21 cellular contexts compared by ENCODE assay signal in the genomic region with DNA sequence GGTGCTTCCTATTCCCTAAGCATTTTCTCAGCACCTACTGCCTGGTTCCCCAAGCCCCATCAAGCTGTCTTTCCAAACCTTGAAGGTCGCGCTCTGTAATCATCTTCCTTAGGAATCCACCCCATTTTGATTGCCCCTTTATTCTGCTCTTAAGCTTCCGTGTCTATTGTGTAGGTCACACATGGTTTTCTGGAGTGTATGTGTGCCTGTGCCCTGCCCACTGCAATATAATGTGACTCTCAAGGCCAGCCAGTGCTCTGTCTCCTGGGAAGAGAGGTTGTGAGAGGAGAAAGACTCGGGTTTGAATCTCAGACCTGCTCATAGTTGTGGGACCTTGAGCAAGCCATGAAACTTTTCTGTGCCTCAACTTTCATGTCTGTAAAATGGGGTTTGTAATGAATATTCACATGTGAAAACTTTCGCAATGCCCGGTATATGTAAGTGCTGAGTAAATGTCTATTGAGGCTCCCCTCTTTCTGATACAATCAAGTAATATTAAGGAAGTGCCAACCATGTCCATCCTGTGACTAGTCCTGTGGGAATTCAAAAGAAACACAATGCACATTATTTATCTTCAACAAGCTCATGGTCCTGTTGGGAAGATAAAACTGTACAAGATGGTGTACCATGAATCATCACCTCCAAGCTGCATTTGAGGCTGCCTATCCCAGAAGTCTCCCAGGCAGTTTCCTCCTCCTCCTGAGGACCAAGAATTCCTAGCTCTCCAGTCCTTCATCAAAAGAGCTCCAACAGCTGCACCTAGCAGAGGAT. TPM values are rescaled to one million over a fixed set of nuclear protein-coding genes. Genes with fewer than 3 reads are reported as not detected.
DNase-seq lines count a peak whose midpoint lies in the region; ATAC-seq and TF ChIP-seq lines count a peak whose summit lies in the region.
"Had no signal": no experiment of that assay in that cellular context is flagged by ENCODE, and none has a peak within 500 bp of the region (broad histone marks: within the 10 kb centered on the region; RNA-seq: fewer than 3 reads in every experiment).

No MANE protein-coding gene starts in this region.

- no peaks in the 10 kb centered on the region for H3K27me3 ChIP-seq in PC-9 (ENCODE audit: insufficient read depth, low read depth)
- H3K27me3 ChIP-seq: adrenal gland, hepatocyte had no signal

- intact Hi-C loops in PC-9 (cut with micrococcal nuclease; ENCODE audit: unreplicated experiment): no loop called here

- POLR2A ChIA-PET in PC-9 (lab: Charles Lee; ENCODE audit: unreplicated experiment): interaction anchor here (0.7 kb wide), 1 partner anchor 475 kb away, joined by 5 read pairs; no protein-coding TSS in a partner anchor

- H3K4me3 Mint-ChIP-seq in activated naive CD4-positive, alpha-beta T cell treated with anti-CD3 and anti-CD28 coated beads, Interleukin-2, amount 10 ng/mL, durations not matched to agents 7 days and 5 days: no peak overlapping the region
- no peak overlapping the region for H3K4me3 Mint-ChIP-seq in activated T-cell treated with anti-CD3 and anti-CD28 coated beads, Interleukin-2, amount 50 U/mL, for 4 hours
- H3K4me3 Mint-ChIP-seq: IgD-negative memory B cell, mesothelial cell of epicardium, neural crest cell had no signal

- H3K9me3 Mint-ChIP-seq in activated naive CD4-positive, alpha-beta T cell treated with anti-CD3 and anti-CD28 coated beads, Interleukin-2, amount 10 ng/mL, durations not matched to agents 7 days and 5 days: no peaks in the 10 kb centered on the region
- no peaks in the 10 kb centered on the region for H3K9me3 Mint-ChIP-seq in activated T-cell treated with anti-CD3 and anti-CD28 coated beads, Interleukin-2, amount 50 U/mL, for 4 hours
- H3K9me3 Mint-ChIP-seq: activated T-helper 2 cell treated with anti-CD3 and anti-CD28 coated beads, Interferon-gamma antibody, Interleukin-2, Interleukin-4, amounts not matched to agents 10 μg/mL and 5 μg/mL and 100 μg/mL, durations not matched to agents 14 hours and 24 hours and 36 hours; IgD-negative memory B cell; mesothelial cell of epicardium had no signal

- H3F3A ChIP-seq in PC-9 (ENCODE audit: insufficient read depth, low read depth): peaks cover 31% of the 10 kb centered on the region

- peak in 1 of 2 experiments; percentile 66 for DNase-seq in PC-9
- DNase-seq in epithelial cell of prostate (ENCODE audit: low read depth, low spot score): peak; percentile 77
- no peak for DNase-seq in activated naive CD4-positive, alpha-beta T cell treated with anti-CD3 and anti-CD28 coated beads, Interleukin-2, amount 10 ng/mL, durations not matched to agents 7 days and 5 days
- DNase-seq in activated T-cell treated with anti-CD3 and anti-CD28 coated beads, Interleukin-2, amount 50 U/mL, for 4 hours: no peak
- DNase-seq: activated CD4-positive, CD25-positive, alpha-beta regulatory T cell; adrenal gland; effector memory CD4-positive, alpha-beta T cell; kidney; MV-4-11; NCI-H446 treated with DMSO at 0.1 percent for 48 hours; SIG-M5; stimulated activated CD4-positive, alpha-beta T cell treated with anti-CD3 and anti-CD28 coated beads, Interleukin-12 subunit alpha, Interleukin-12 subunit beta, amount 100 ng/mL, for 4 hours had no signal

- no peaks in the 10 kb centered on the region for H3K36me3 ChIP-seq in PC-9 (ENCODE audit: low read depth)
- H3K36me3 ChIP-seq: adrenal gland, thoracic aorta had no signal

- H4K20me1 ChIP-seq in PC-9 (ENCODE audit: insufficient read depth): no peaks in the 10 kb centered on the region

- H3K9me3 ChIP-seq in PC-9 (ENCODE audit: insufficient read depth, low read depth): no peaks in the 10 kb centered on the region
- H3K9me3 ChIP-seq: adrenal gland, thoracic aorta had no signal

- ATAC-seq in activated T-cell treated with anti-CD3 and anti-CD28 coated beads, Interleukin-2, amount 50 U/mL, for 4 hours: no peak
- no peak for ATAC-seq in HG02588 (IDR thresholded peaks at IDR 0.05; ENCODE audit: unreplicated experiment)

- CTCF ChIA-PET in PC-9 (lab: Charles Lee): interaction anchor here (0.7 to 1.8 kb wide), 2 partner anchors 9 to 40 kb away, joined by 3 to 4 read pairs; no protein-coding TSS in a partner anchor
- CTCF ChIA-PET in activated naive CD4-positive, alpha-beta T cell treated with anti-CD3 and anti-CD28 coated beads, Interleukin-2, amount 10 ng/mL, durations not matched to agents 7 days and 5 days (lab: Charles Lee): interaction anchor here (0.6 kb wide), 1 partner anchor 82 kb away, joined by 3 read pairs; no protein-coding TSS in a partner anchor

- H3K4me2 ChIP-seq in PC-9: peak overlapping the region; percentile 56; the same call in 1 of the 2 replicates
- H3K4me2 ChIP-seq: hepatocyte had no signal

- H3K4me3 ChIP-seq in PC-9: no peak overlapping the region
- H3K4me3 ChIP-seq: adrenal gland, hepatocyte, thoracic aorta had no signal

- H3K27ac ChIP-seq in PC-9 (peak overlapping the region; percentile 86), epithelial cell of prostate (peak overlapping the region; percentile 99)
- H3K27ac ChIP-seq: adrenal gland, hepatocyte, thoracic aorta had no signal

- H3K36me3 Mint-ChIP-seq in activated naive CD4-positive, alpha-beta T cell treated with anti-CD3 and anti-CD28 coated beads, Interleukin-2, amount 10 ng/mL, durations not matched to agents 7 days and 5 days: no peaks in the 10 kb centered on the region
- H3K36me3 Mint-ChIP-seq in activated T-cell treated with anti-CD3 and anti-CD28 coated beads, Interleukin-2, amount 50 U/mL, for 4 hours (ENCODE audit: insufficient read depth): no peaks in the 10 kb centered on the region
- H3K36me3 Mint-ChIP-seq: IgD-negative memory B cell, mesothelial cell of epicardium had no signal

- H3K4me1 Mint-ChIP-seq in activated naive CD4-positive, alpha-beta T cell treated with anti-CD3 and anti-CD28 coated beads, Interleukin-2, amount 10 ng/mL, durations not matched to agents 7 days and 5 days: no peaks in the 10 kb centered on the region
- H3K4me1 Mint-ChIP-seq in activated T-cell treated with anti-CD3 and anti-CD28 coated beads, Interleukin-2, amount 50 U/mL, for 4 hours (ENCODE audit: low read depth): no peaks in the 10 kb centered on the region
- H3K4me1 Mint-ChIP-seq: IgD-negative memory B cell had no signal

- no peaks in the 10 kb centered on the region for H3K79me2 ChIP-seq in PC-9 (ENCODE audit: low read depth)
- H3K79me2 ChIP-seq: hepatocyte had no signal

- TF ChIP-seq CTCF in PC-9 (conservative IDR thresholded peaks at IDR 0.05): no peak

- H3K4me1 ChIP-seq in PC-9 (replicated peaks; ENCODE audit: insufficient read depth): peaks cover 52% of the 10 kb centered on the region
- H3K4me1 ChIP-seq: adrenal gland had no signal

- no peak overlapping the region for H3K27ac Mint-ChIP-seq in activated naive CD4-positive, alpha-beta T cell treated with anti-CD3 and anti-CD28 coated beads, Interleukin-2, amount 10 ng/mL, durations not matched to agents 7 days and 5 days
- H3K27ac Mint-ChIP-seq: activated T-helper 2 cell treated with anti-CD3 and anti-CD28 coated beads, Interferon-gamma antibody, Interleukin-2, Interleukin-4, amounts not matched to agents 10 μg/mL and 5 μg/mL and 100 μg/mL, durations not matched to agents 14 hours and 24 hours and 36 hours; IgD-negative memory B cell; mesothelial cell of epicardium had no signal

- H3K27me3 Mint-ChIP-seq in activated naive CD4-positive, alpha-beta T cell treated with anti-CD3 and anti-CD28 coated beads, Interleukin-2, amount 10 ng/mL, durations not matched to agents 7 days and 5 days: peaks cover 28% of the 10 kb centered on the region
- H3K27me3 Mint-ChIP-seq in activated T-cell treated with anti-CD3 and anti-CD28 coated beads, Interleukin-2, amount 50 U/mL, for 4 hours (ENCODE audit: low read depth): peaks cover 37% of the 10 kb centered on the region

- no peaks in the 10 kb centered on the region for H3K9me2 ChIP-seq in PC-9 (ENCODE audit: insufficient read depth)

- BruUV-seq in PC-9 (replicated peaks; lab: Mats Ljungman, UMichigan): no TSS peak

- no peak overlapping the region for H2AFZ ChIP-seq in PC-9
- H2AFZ ChIP-seq: hepatocyte had no signal

RNA-seq across cellular contexts. Expression of gene KRT75, which starts 0.8 kb away (rescaled TPM):
- not detected in 2 replicates for total RNA-seq in PC-9 (2021)
- total RNA-seq in activated T-cell treated with anti-CD3 and anti-CD28 coated beads, Interleukin-2, amount 50 U/mL, for 4 hours: not detected
- total RNA-seq: activated T-helper 2 cell treated with anti-CD3 and anti-CD28 coated beads, Interferon-gamma antibody, Interleukin-2, Interleukin-4, amounts not matched to agents 10 μg/mL and 5 μg/mL and 100 μg/mL, durations not matched to agents 14 hours and 24 hours and 36 hours; adrenal gland; hepatocyte; kidney; mesothelial cell of epicardium; neural crest cell; pulmonary artery endothelial cell; T-helper 2 cell treated with Interferon-gamma antibody and Interleukin-4, amounts not matched to agents 100 ng/mL and 5 ng/mL, for 36 hours; thoracic aorta had no signal

RNA-seq across cellular contexts. Expression of gene KRT6B, which starts 17.0 kb away (rescaled TPM):
- 0.98 and 1.1 TPM in 2 replicates for total RNA-seq in PC-9 (2021)
- total RNA-seq in activated T-cell treated with anti-CD3 and anti-CD28 coated beads, Interleukin-2, amount 50 U/mL, for 4 hours: not detected
- total RNA-seq: activated T-helper 2 cell treated with anti-CD3 and anti-CD28 coated beads, Interferon-gamma antibody, Interleukin-2, Interleukin-4, amounts not matched to agents 10 μg/mL and 5 μg/mL and 100 μg/mL, durations not matched to agents 14 hours and 24 hours and 36 hours; hepatocyte; kidney; mesothelial cell of epicardium; neural crest cell; T-helper 2 cell treated with Interferon-gamma antibody and Interleukin-4, amounts not matched to agents 100 ng/mL and 5 ng/mL, for 36 hours had no signal

RNA-seq across cellular contexts. Expression of gene KRT82, which starts 28.8 kb away (rescaled TPM):
- not detected in 2 replicates for total RNA-seq in PC-9 (2021)
- total RNA-seq in activated T-cell treated with anti-CD3 and anti-CD28 coated beads, Interleukin-2, amount 50 U/mL, for 4 hours: not detected
- total RNA-seq: activated T-helper 2 cell treated with anti-CD3 and anti-CD28 coated beads, Interferon-gamma antibody, Interleukin-2, Interleukin-4, amounts not matched to agents 10 μg/mL and 5 μg/mL and 100 μg/mL, durations not matched to agents 14 hours and 24 hours and 36 hours; adrenal gland; hepatocyte; kidney; mesothelial cell of epicardium; neural crest cell; pulmonary artery endothelial cell; T-helper 2 cell treated with Interferon-gamma antibody and Interleukin-4, amounts not matched to agents 100 ng/mL and 5 ng/mL, for 36 hours; thoracic aorta had no signal

RNA-seq across cellular contexts. Expression of gene KRT6C, which starts 38.7 kb away (rescaled TPM):
- total RNA-seq in PC-9 (2021): not detected in 2 replicates
- total RNA-seq in activated T-cell treated with anti-CD3 and anti-CD28 coated beads, Interleukin-2, amount 50 U/mL, for 4 hours: not detected
- total RNA-seq: activated T-helper 2 cell treated with anti-CD3 and anti-CD28 coated beads, Interferon-gamma antibody, Interleukin-2, Interleukin-4, amounts not matched to agents 10 μg/mL and 5 μg/mL and 100 μg/mL, durations not matched to agents 14 hours and 24 hours and 36 hours; kidney; mesothelial cell of epicardium; neural crest cell; pulmonary artery endothelial cell; T-helper 2 cell treated with Interferon-gamma antibody and Interleukin-4, amounts not matched to agents 100 ng/mL and 5 ng/mL, for 36 hours; thoracic aorta had no signal

RNA-seq across cellular contexts. Expression of gene KRT84, which starts 49.5 kb away (rescaled TPM):
- not detected in 2 replicates for total RNA-seq in PC-9 (2021)
- not detected for total RNA-seq in activated T-cell treated with anti-CD3 and anti-CD28 coated beads, Interleukin-2, amount 50 U/mL, for 4 hours
- total RNA-seq: activated T-helper 2 cell treated with anti-CD3 and anti-CD28 coated beads, Interferon-gamma antibody, Interleukin-2, Interleukin-4, amounts not matched to agents 10 μg/mL and 5 μg/mL and 100 μg/mL, durations not matched to agents 14 hours and 24 hours and 36 hours; adrenal gland; hepatocyte; kidney; mesothelial cell of epicardium; neural crest cell; pulmonary artery endothelial cell; T-helper 2 cell treated with Interferon-gamma antibody and Interleukin-4, amounts not matched to agents 100 ng/mL and 5 ng/mL, for 36 hours; thoracic aorta had no signal
